ENCODE assay signal across 21 cellular contexts in the genomic region with DNA sequence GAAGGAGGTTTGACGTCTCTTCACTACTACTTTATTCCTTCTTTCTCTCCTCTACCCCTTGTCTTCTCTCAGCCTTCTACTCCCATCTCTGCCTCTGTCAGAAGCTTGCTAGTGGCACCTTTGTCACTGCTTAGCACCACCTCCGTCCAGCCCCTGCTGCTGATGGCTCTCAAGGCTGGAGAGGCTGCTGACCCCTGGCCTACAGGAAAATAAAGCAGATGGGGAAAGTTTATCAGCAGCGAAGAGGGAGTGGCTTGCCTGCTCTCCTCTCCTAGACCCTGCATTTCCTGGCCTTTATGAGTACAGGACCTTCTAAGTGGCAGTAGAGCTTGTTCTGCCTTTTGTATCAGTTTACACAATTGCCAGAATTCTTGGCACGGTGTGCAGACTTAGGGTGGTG. TPM values are rescaled to one million over a fixed set of nuclear protein-coding genes. Genes with fewer than 3 reads are reported as not detected.
"Had no signal": no experiment of that assay in that cellular context is flagged by ENCODE, and none has a peak within 500 bp of the region (broad histone marks: within the 10 kb centered on the region; RNA-seq: fewer than 3 reads in every experiment).

No MANE protein-coding gene starts in this region.

- H3K36me3 Mint-ChIP-seq: natural killer cell treated with Interleukin-12 subunit alpha and Interleukin-12 subunit beta and Interleukin-15 and Interleukin-18, amount 100 ng/mL, for 72 hours; stimulated activated naive B cell treated with anti-CD40 and anti-IgM and Interleukin-4, amounts not matched to agents 10 μg/mL and 1 μg/mL and 100 μg/mL, for 72 hours had no signal

- H3K4me3 ChIP-seq: left lung, lung, psoas muscle, sigmoid colon, skin epidermis, uterus had no signal

- H3K4me3 Mint-ChIP-seq: dendritic cell treated with granulocyte-macrophage colony-stimulating factor and Interleukin-4, amounts not matched to agents 40 ng/mL and 50 ng/mL, for 4 days; natural killer cell treated with Interleukin-12 subunit alpha and Interleukin-12 subunit beta and Interleukin-15 and Interleukin-18, amount 100 ng/mL, for 72 hours; stimulated activated naive B cell treated with anti-CD40 and anti-IgM and Interleukin-4, amounts not matched to agents 10 μg/mL and 1 μg/mL and 100 μg/mL, for 72 hours had no signal

- ATAC-seq: foreskin keratinocyte; left lung; stimulated activated naive B cell treated with anti-CD40 and anti-IgM and Interleukin-4, amounts not matched to agents 10 μg/mL and 1 μg/mL and 100 μg/mL, for 72 hours had no signal

- H3K9me3 Mint-ChIP-seq: dendritic cell treated with granulocyte-macrophage colony-stimulating factor and Interleukin-4, amounts not matched to agents 40 ng/mL and 50 ng/mL, for 4 days; stimulated activated naive B cell treated with anti-CD40 and anti-IgM and Interleukin-4, amounts not matched to agents 10 μg/mL and 1 μg/mL and 100 μg/mL, for 72 hours had no signal

- H3K27me3 Mint-ChIP-seq: dendritic cell treated with granulocyte-macrophage colony-stimulating factor and Interleukin-4, amounts not matched to agents 40 ng/mL and 50 ng/mL, for 4 days had no signal

- DNase-seq: cerebellar nuclear complex; foreskin keratinocyte; hippocampal formation; kidney glomerular epithelial cell; left lung; mesenchymal stem cell; midbrain; occipital lobe; psoas muscle; retina; sigmoid colon; stimulated activated CD4-positive, alpha-beta T cell treated with anti-CD3 and anti-CD28 coated beads, Interleukin-2, amount 100 ng/mL, for 24 hours; stimulated activated CD4-positive, alpha-beta T cell treated with anti-CD3 and anti-CD28 coated beads, Interleukin-4, amount 100 ng/mL, for 4 hours; stimulated activated naive B cell treated with anti-CD40 and anti-IgM and Interleukin-4, amounts not matched to agents 10 μg/mL and 1 μg/mL and 100 μg/mL, for 72 hours; trophoblast cell; uterus had no signal

- H3K9me3 ChIP-seq: left lung, psoas muscle, sigmoid colon, uterus had no signal

- H3K27ac ChIP-seq: foreskin keratinocyte, left lung, parathyroid adenoma, psoas muscle, sigmoid colon, skin epidermis, uterus had no signal

- H3K27me3 ChIP-seq: foreskin keratinocyte, left lung, sigmoid colon, uterus had no signal

- H3K36me3 ChIP-seq: left lung, sigmoid colon, uterus had no signal

- H3K27ac Mint-ChIP-seq: dendritic cell treated with granulocyte-macrophage colony-stimulating factor and Interleukin-4, amounts not matched to agents 40 ng/mL and 50 ng/mL, for 4 days; natural killer cell treated with Interleukin-12 subunit alpha and Interleukin-12 subunit beta and Interleukin-15 and Interleukin-18, amount 100 ng/mL, for 72 hours; stimulated activated naive B cell treated with anti-CD40 and anti-IgM and Interleukin-4, amounts not matched to agents 10 μg/mL and 1 μg/mL and 100 μg/mL, for 72 hours had no signal

- H3K4me1 ChIP-seq: foreskin keratinocyte, left lung, parathyroid adenoma, psoas muscle, sigmoid colon, uterus had no signal

- H3K4me1 Mint-ChIP-seq: stimulated activated naive B cell treated with anti-CD40 and anti-IgM and Interleukin-4, amounts not matched to agents 10 μg/mL and 1 μg/mL and 100 μg/mL, for 72 hours had no signal

RNA-seq across cellular contexts. Expression of a gene that starts 27.0 kb away (rescaled TPM):
- total RNA-seq: natural killer cell treated with Interleukin-12 subunit alpha and Interleukin-12 subunit beta and Interleukin-15 and Interleukin-18, amount 100 ng/mL, for 72 hours had no signal
